Comparison of ENCODE assay signal across 8 cellular contexts in genomic region chr19:49640113-49640898, GRCh38. TPM values are rescaled to one million over a fixed set of nuclear protein-coding genes. Genes with fewer than 3 reads are reported as not detected.
DNase-seq lines count a peak whose midpoint lies in the region; ATAC-seq and TF ChIP-seq lines count a peak whose summit lies in the region.

Gene RRAS, minus strand, starts transcription at chr19:49640143. Its CDS starts 45 bp downstream, at chr19:49640098.

- H3K79me1 ChIP-seq in mesendoderm (ENCODE audit: low read length): peaks cover 19% of the 10 kb centered on the region

- no peaks in the 10 kb centered on the region for H3K9me3 Mint-ChIP-seq in endodermal cell

- no peaks in the 10 kb centered on the region for H3K27me3 ChIP-seq in NT2/D1 (ENCODE audit: insufficient read depth, insufficient read length)
- H3K27me3 ChIP-seq in endodermal cell (ENCODE audit: control insufficient read depth, insufficient read depth, low read length, poor library complexity, severe bottlenecking): no peaks in the 10 kb centered on the region
- no peaks in the 10 kb centered on the region for H3K27me3 ChIP-seq in mesendoderm (ENCODE audit: insufficient read depth, low read length, poor library complexity)

- H3K36me3 Mint-ChIP-seq in endodermal cell (ENCODE audit: low read depth): peaks cover 8% of the 10 kb centered on the region

- peak within 1 kb of the TSS; percentile 92 for H3K4ac ChIP-seq in mesendoderm (ENCODE audit: low read depth, low read length)

- H3K36me3 ChIP-seq in NT2/D1 (ENCODE audit: insufficient read depth, insufficient read length, low read length): peaks cover 32% of the 10 kb centered on the region
- H3K36me3 ChIP-seq in endodermal cell (ENCODE audit: control insufficient read depth, insufficient read depth, low read length): peaks cover 13% of the 10 kb centered on the region
- no peaks in the 10 kb centered on the region for H3K36me3 ChIP-seq in mesendoderm (ENCODE audit: control insufficient read depth, insufficient read depth, low read length)

- TF ChIP-seq CTCF in endodermal cell (conservative IDR thresholded peaks at IDR 0.05): no peak

- H3K79me2 ChIP-seq in mesendoderm (ENCODE audit: control insufficient read depth, insufficient read depth, low read length): peaks cover 29% of the 10 kb centered on the region

- peak; percentile 99 for DNase-seq in COR-L47 (lab: John Stamatoyannopoulos, UW)
- DNase-seq in HUDEP-2 (lab: John Stamatoyannopoulos, UW; ENCODE audit: unreplicated experiment in 76 of 76): peak; percentile 85 to 100 (median 100)
- peak; percentile 97 for DNase-seq in NT2/D1 (ENCODE audit: low read depth, low spot score)
- DNase-seq in activated CD8-positive, alpha-beta memory T cell treated with anti-CD3 and anti-CD28 coated beads, Interleukin-2, amount 50 U/mL, for 24 hours (ENCODE audit: extremely low read depth): peak; percentile 100
- peak; percentile 100 for DNase-seq in endodermal cell
- peak; percentile 100 for DNase-seq in mesendoderm
- peak; percentile 100 for DNase-seq in stimulated activated CD8-positive, alpha-beta memory T cell treated with anti-CD3 and anti-CD28 coated beads, Interleukin-15, amount 100 ng/mL, for 1 hour (ENCODE audit: low read depth)

- peak within 1 kb of the TSS; percentile 8 for H4K8ac ChIP-seq in mesendoderm (ENCODE audit: low read depth, low read length)

- H3K9me3 ChIP-seq in NT2/D1 (ENCODE audit: insufficient read depth, low read length) (no peaks in the 10 kb centered on the region), endodermal cell (ENCODE audit: control insufficient read depth, low read length) (no peaks in the 10 kb centered on the region)

- peak; percentile 49 for ATAC-seq in GM21381 (IDR thresholded peaks at IDR 0.05; ENCODE audit: unreplicated experiment)

- no peak within 1 kb of the TSS for H3K23ac ChIP-seq in mesendoderm (ENCODE audit: low read length)

- peak within 1 kb of the TSS; percentile 88 for H3K18ac ChIP-seq in mesendoderm (ENCODE audit: low read length)

- peaks cover 9% of the 10 kb centered on the region for H3K4me1 ChIP-seq in NT2/D1 (ENCODE audit: insufficient read depth, insufficient read length)
- peaks cover 4% of the 10 kb centered on the region for H3K4me1 ChIP-seq in endodermal cell (ENCODE audit: control insufficient read depth, insufficient read depth, low read length)
- H3K4me1 ChIP-seq in mesendoderm (ENCODE audit: control insufficient read depth, low read depth, low read length): peaks cover 2% of the 10 kb centered on the region

- peak within 1 kb of the TSS; percentile 82 for H2BK5ac ChIP-seq in mesendoderm (ENCODE audit: low read length)

- H2AK5ac ChIP-seq in mesendoderm (ENCODE audit: low read length): peak within 1 kb of the TSS; percentile 59

- H2BK120ac ChIP-seq in mesendoderm (ENCODE audit: low read depth, low read length): peak within 1 kb of the TSS; percentile 62

- H3K4me3 ChIP-seq in NT2/D1 (ENCODE audit: insufficient read length, low read depth) (peak within 1 kb of the TSS; percentile 68), endodermal cell (ENCODE audit: low read length) (peak within 1 kb of the TSS; percentile 92), mesendoderm (ENCODE audit: low read length) (peak within 1 kb of the TSS; percentile 31)

- peak within 1 kb of the TSS; percentile 80 for H3K4me2 ChIP-seq in mesendoderm (ENCODE audit: low read length)

- peak within 1 kb of the TSS; percentile 86 for H4K5ac ChIP-seq in mesendoderm (ENCODE audit: low read length)

- peaks cover 18% of the 10 kb centered on the region for H3K27me3 Mint-ChIP-seq in endodermal cell (ENCODE audit: insufficient read depth)

- H3K9ac ChIP-seq in NT2/D1 (ENCODE audit: insufficient read length, low read depth) (peak within 1 kb of the TSS; percentile 86), endodermal cell (ENCODE audit: extremely low read depth, low read length, poor library complexity, severe bottlenecking) (peak within 1 kb of the TSS; percentile 100), mesendoderm (ENCODE audit: low read length) (peak within 1 kb of the TSS; percentile 84)

- H3K4me3 Mint-ChIP-seq in endodermal cell: peak within 1 kb of the TSS; percentile 99

- 0 to 1% methylated on average over 31 to 51 of the region's 51 CpGs for whole genome bisulfite sequencing in endodermal cell (ENCODE audit: insufficient coverage in 1 of 2, insufficient read length in 1 of 2), 2 experiments
- WGBS in mesendoderm (ENCODE audit: extremely low coverage, insufficient coverage, low lambda C conversion rate): no CpG with 5 or more reads among the region's 51 CpGs

- peak within 1 kb of the TSS; percentile 95 for H3K56ac ChIP-seq in mesendoderm (ENCODE audit: low read length)

- H3K4me1 Mint-ChIP-seq in endodermal cell: peaks cover 43% of the 10 kb centered on the region

- H3K27ac Mint-ChIP-seq in endodermal cell: peak within 1 kb of the TSS; percentile 100

- H2BK15ac ChIP-seq in mesendoderm (replicated peaks; ENCODE audit: low read depth): no peak within 1 kb of the TSS

- H3K27ac ChIP-seq in endodermal cell (ENCODE audit: low read depth, low read length) (peak within 1 kb of the TSS; percentile 100), mesendoderm (ENCODE audit: low read depth, low read length) (peak within 1 kb of the TSS; percentile 97)

RNA-seq across cellular contexts. Expression of gene RRAS, which starts in this region (rescaled TPM):
- 1 to 10 TPM; 5.8 to 7.3 TPM for total RNA-seq in endodermal cell
- polyA plus RNA-seq in endodermal cell (2013, experiment 1 of 2): 18.7 TPM
- polyA plus RNA-seq in endodermal cell (2013, experiment 2 of 2): 22.4 TPM
- 7.3 TPM for polyA plus RNA-seq in mesendoderm (2013, experiment 1 of 2)
- polyA plus RNA-seq in mesendoderm (2013, experiment 2 of 2): 8.4 TPM

Comparison
In these comparisons a context has a peak if more than half of its experiments do, and no peak if none do; other contexts are left out.
1. Peak in every context shown above with its lines: DNase-seq, ATAC-seq, H3K4me3 ChIP-seq and H3K27ac ChIP-seq.
2. H3K4me3 ChIP-seq: peak in every context shown above with its lines; median percentile 92 in endodermal cell; 68 in NT2/D1; 31 in mesendoderm.